ENCODE assay signal across 8 cellular contexts in genomic region chr7:99504281-99504602, GRCh38. TPM values are rescaled to one million over a fixed set of nuclear protein-coding genes. Genes with fewer than 3 reads are reported as not detected.
DNase-seq lines count a peak whose midpoint lies in the region; ATAC-seq, FAIRE-seq and TF ChIP-seq lines count a peak whose summit lies in the region.

No MANE protein-coding gene starts in this region.

- H3K79me1 ChIP-seq in neuronal stem cell (ENCODE audit: low read depth, low read length), result peaks cover 7% of the 10 kb centered on the region

- no peak for TF ChIP-seq CTCF in GM20000 (IDR thresholded peaks at IDR 0.05; ENCODE audit: extremely low read depth, missing control alignments)

- H3K18ac ChIP-seq in neuronal stem cell (ENCODE audit: low read length), result peak overlapping the region; percentile 74

- DNase-seq in left cardiac atrium, result no peak
- DNase-seq in Right ventricle myocardium superior, result no peak
- no peak for DNase-seq in RCC 7860 (ENCODE audit: low spot score)
- DNase-seq in neuronal stem cell (ENCODE audit: low spot score), result no peak
- DNase-seq in GM20000 (ENCODE audit: low spot score), result no peak
- no peak for DNase-seq in occipital lobe (lab: John Stamatoyannopoulos, UW)

- FAIRE-seq in RCC 7860 (lab: Jason Lieb, UNC) (peak; percentile 76), endometrium (lab: Jason Lieb, UNC) (peak; percentile 85)

- no peak overlapping the region for H4K8ac ChIP-seq in neuronal stem cell (ENCODE audit: low read depth, low read length)

- peak overlapping the region; percentile 82 to 88 for H3K4me3 ChIP-seq in neuronal stem cell (ENCODE audit: low read length in 2 of 2)

- H2BK5ac ChIP-seq in neuronal stem cell (ENCODE audit: low read length), result peak overlapping the region; percentile 92

- no peak overlapping the region for H2AK5ac ChIP-seq in neuronal stem cell (ENCODE audit: low read depth, low read length)

- peak overlapping the region; percentile 60 for H3K4me2 ChIP-seq in neuronal stem cell (ENCODE audit: insufficient read depth, low read length, poor library complexity, severe bottlenecking)

- H3K9me3 ChIP-seq in neuronal stem cell (replicated peaks in 1 of 2; ENCODE audit: control insufficient read depth in 2 of 2, insufficient read depth in 1 of 2, low read depth in 1 of 2, low read length in 2 of 2), result no peaks in the 10 kb centered on the region

- H3K9ac ChIP-seq in neuronal stem cell (ENCODE audit: low read depth, low read length, poor library complexity), result peak overlapping the region; percentile 38

- peak overlapping the region; percentile 9 for H3K27ac ChIP-seq in neuronal stem cell (replicated peaks; ENCODE audit: low read length)

- H3K4ac ChIP-seq in neuronal stem cell (ENCODE audit: low read length), result no peak overlapping the region

- H3K36me3 ChIP-seq in neuronal stem cell (replicated peaks in 1 of 2; ENCODE audit: control insufficient read depth in 2 of 2, insufficient read depth in 2 of 2, low read length in 2 of 2), result peaks cover 4 to 13% of the 10 kb centered on the region in 2 donors

- no CpG with 5 or more reads among the region's 19 CpGs for WGBS in neuronal stem cell (ENCODE audit: extremely low coverage in 2 of 2, insufficient read length in 2 of 2, insufficient replicate concordance in 1 of 2), 2 donors

- peak overlapping the region; percentile 97 for H2AFZ ChIP-seq in neuronal stem cell (ENCODE audit: low read length)

- peak overlapping the region; percentile 64 for H2BK15ac ChIP-seq in neuronal stem cell (ENCODE audit: low read length)

- H2BK12ac ChIP-seq in neuronal stem cell (ENCODE audit: low read length), result no peak overlapping the region

- ATAC-seq in left cardiac atrium (peak; percentile 93 to 96), Right ventricle myocardium superior (ENCODE audit: poor library complexity) (no peak), GM18909 (IDR thresholded peaks at IDR 0.05; ENCODE audit: poor library complexity, unreplicated experiment) (no peak)

- intact Hi-C loops in left cardiac atrium (cut with DNase I), result loop anchor here in 1 of 2 donors (5.0 kb wide), 1 partner anchor 48 kb away; the partner anchor contains the start of gene FAM200A
- intact Hi-C loops in Right ventricle myocardium superior (cut with DNase I), result loop anchor here (10.0 kb wide), 1 partner anchor 51 kb away; the partner anchor contains the start of genes FAM200A and ZNF655

- H3K4me1 ChIP-seq in neuronal stem cell (ENCODE audit: control insufficient read depth in 2 of 2, insufficient read depth in 1 of 2, low read depth in 1 of 2, low read length in 2 of 2), result peaks cover 6 to 8% of the 10 kb centered on the region in 2 donors

- no peak overlapping the region for H2BK120ac ChIP-seq in neuronal stem cell (ENCODE audit: low read depth, low read length)

- no peak overlapping the region for H4K91ac ChIP-seq in neuronal stem cell (ENCODE audit: low read depth, low read length, poor library complexity)

- H3K23ac ChIP-seq in neuronal stem cell (ENCODE audit: low read depth, low read length, poor library complexity), result peak overlapping the region; percentile 58

- no peak overlapping the region for H3K14ac ChIP-seq in neuronal stem cell (ENCODE audit: low read length)

- no peaks in the 10 kb centered on the region for H3K27me3 ChIP-seq in neuronal stem cell (ENCODE audit: control insufficient read depth in 3 of 3, insufficient read depth in 3 of 3, low read depth in 1 of 3, low read length in 3 of 3)

RNA-seq across cellular contexts. Expression of gene ZKSCAN5, which starts 0.2 kb away (rescaled TPM):
- total RNA-seq in left cardiac atrium, result 1 to 10 TPM; 6.1 to 6.3 TPM
- 6.1 TPM for total RNA-seq in Right ventricle myocardium superior
- polyA plus RNA-seq in neuronal stem cell (2013, experiment 1 of 2), result 10.5 TPM
- 10.3 TPM for polyA plus RNA-seq in neuronal stem cell (2013, experiment 2 of 2)
- total RNA-seq in occipital lobe, result 19.8 TPM

RNA-seq across cellular contexts. Expression of gene ZNF394, which starts 4.2 kb away (rescaled TPM):
- 10 to 100 TPM; 17.3 to 19.6 TPM for total RNA-seq in left cardiac atrium
- total RNA-seq in Right ventricle myocardium superior, result 15.8 TPM
- polyA plus RNA-seq in neuronal stem cell (2013, experiment 1 of 2), result 7.7 TPM
- polyA plus RNA-seq in neuronal stem cell (2013, experiment 2 of 2), result 7.6 TPM
- 36.3 TPM for total RNA-seq in occipital lobe

RNA-seq across cellular contexts. Expression of gene ZNF789, which starts 31.6 kb away (rescaled TPM):
- total RNA-seq in left cardiac atrium (1 to 10 TPM; 2.9 to 3.2 TPM), Right ventricle myocardium superior (3.4 TPM), occipital lobe (25.3 TPM)
- polyA plus RNA-seq in neuronal stem cell (2013, experiment 1 of 2), result 9.5 TPM
- polyA plus RNA-seq in neuronal stem cell (2013, experiment 2 of 2), result 10.7 TPM

RNA-seq across cellular contexts. Expression of gene ATP5MF, which starts 38.3 kb away (rescaled TPM):
- total RNA-seq in left cardiac atrium (100 to 1,000 TPM; 617 to 633 TPM), Right ventricle myocardium superior (900 TPM), occipital lobe (256 TPM)
- polyA plus RNA-seq in neuronal stem cell (2013, experiment 1 of 2), result 640 TPM
- polyA plus RNA-seq in neuronal stem cell (2013, experiment 2 of 2), result 634 TPM

RNA-seq across cellular contexts. Expression of gene FAM200A, which starts 47.7 kb away (rescaled TPM):
- total RNA-seq in left cardiac atrium (1 to 10 TPM; 5.4 to 5.6 TPM), Right ventricle myocardium superior (6.5 TPM), occipital lobe (18.9 TPM)
- 8.0 TPM for polyA plus RNA-seq in neuronal stem cell (2013, experiment 1 of 2)
- 7.9 TPM for polyA plus RNA-seq in neuronal stem cell (2013, experiment 2 of 2)

Comparison
In these comparisons a context has a peak if more than half of its experiments do, and no peak if none do; other contexts are left out.
1. ATAC-seq: peak in left cardiac atrium (2 of 2); none in Right ventricle myocardium superior (single experiment) and GM18909 (single experiment).